In genomic region chr1:212294983-212295382, GRCh38 we compare ENCODE assay signal across 14 cellular contexts.
"Had no signal": no experiment of that assay in that cellular context is flagged by ENCODE, and none has a peak within 500 bp of the region (broad histone marks: within the 10 kb centered on the region; RNA-seq: fewer than 3 reads in every experiment).

No MANE protein-coding gene starts in this region.

- H3K27ac Mint-ChIP-seq: activated CD4-positive, alpha-beta memory T cell treated with anti-CD3 and anti-CD28 coated beads for 36 hours; activated naive CD4-positive, alpha-beta T cell treated with anti-CD3 and anti-CD28 coated beads for 36 hours; T-helper 2 cell treated with Interferon-gamma antibody and Interleukin-4, amounts not matched to agents 5 μg/mL and 100 μg/mL, for 36 hours had no signal

- H3K4me3 ChIP-seq: ascending aorta, cardiac muscle cell, esophagus squamous epithelium, ovary, thyroid gland, uterus had no signal

- H3K9me3 ChIP-seq: ascending aorta, esophagus squamous epithelium, ovary, thyroid gland, uterus had no signal

- H3K27me3 Mint-ChIP-seq: activated CD4-positive, alpha-beta memory T cell treated with anti-CD3 and anti-CD28 coated beads for 36 hours had no signal

- H3K36me3 ChIP-seq: ascending aorta, cardiac muscle cell, esophagus squamous epithelium, ovary, thyroid gland, uterus had no signal

- H3K9me3 Mint-ChIP-seq: activated CD4-positive, alpha-beta memory T cell treated with anti-CD3 and anti-CD28 coated beads for 36 hours; activated naive CD4-positive, alpha-beta T cell treated with anti-CD3 and anti-CD28 coated beads for 36 hours; activated T-helper 1 cell treated with anti-CD3 and anti-CD28 coated beads, Interleukin-12 subunit alpha, Interleukin-12 subunit beta, Interleukin-2, Interleukin-4 antibody, amounts not matched to agents 30 ng/mL and 10 ng/mL and 1 ng/mL, durations not matched to agents 14 hours and 24 hours and 36 hours; T-helper 2 cell treated with Interferon-gamma antibody and Interleukin-4, amounts not matched to agents 5 μg/mL and 100 μg/mL, for 36 hours had no signal

- H3K27me3 ChIP-seq: ascending aorta, cardiac muscle cell, esophagus squamous epithelium, ovary, thyroid gland, uterus had no signal

- DNase-seq: activated CD4-positive, alpha-beta memory T cell treated with anti-CD3 and anti-CD28 coated beads for 36 hours; activated CD4-positive, CD25-positive, alpha-beta regulatory T cell treated with anti-CD3 and anti-CD28 coated beads, Interleukin-2, amount 50 U/mL, for 72 hours; activated naive CD4-positive, alpha-beta T cell treated with anti-CD3 and anti-CD28 coated beads for 36 hours; esophagus squamous epithelium; foreskin fibroblast; head of caudate nucleus; ovary; stimulated activated CD4-positive, alpha-beta T cell treated with anti-CD3 and anti-CD28 coated beads, Interleukin-2, amount 100 ng/mL, for 48 hours; thyroid gland; uterus had no signal

- H3K27ac ChIP-seq: ascending aorta, cardiac muscle cell, esophagus squamous epithelium, ovary, thyroid gland, uterus had no signal

- H3K4me3 Mint-ChIP-seq: activated CD4-positive, alpha-beta memory T cell treated with anti-CD3 and anti-CD28 coated beads for 36 hours; activated naive CD4-positive, alpha-beta T cell treated with anti-CD3 and anti-CD28 coated beads for 36 hours; activated T-helper 1 cell treated with anti-CD3 and anti-CD28 coated beads, Interleukin-12 subunit alpha, Interleukin-12 subunit beta, Interleukin-2, Interleukin-4 antibody, amounts not matched to agents 30 ng/mL and 10 ng/mL and 1 ng/mL, durations not matched to agents 14 hours and 24 hours and 36 hours; T-helper 2 cell treated with Interferon-gamma antibody and Interleukin-4, amounts not matched to agents 5 μg/mL and 100 μg/mL, for 36 hours had no signal
